ENCODE assay signal across 1 cellular context in the genomic region with DNA sequence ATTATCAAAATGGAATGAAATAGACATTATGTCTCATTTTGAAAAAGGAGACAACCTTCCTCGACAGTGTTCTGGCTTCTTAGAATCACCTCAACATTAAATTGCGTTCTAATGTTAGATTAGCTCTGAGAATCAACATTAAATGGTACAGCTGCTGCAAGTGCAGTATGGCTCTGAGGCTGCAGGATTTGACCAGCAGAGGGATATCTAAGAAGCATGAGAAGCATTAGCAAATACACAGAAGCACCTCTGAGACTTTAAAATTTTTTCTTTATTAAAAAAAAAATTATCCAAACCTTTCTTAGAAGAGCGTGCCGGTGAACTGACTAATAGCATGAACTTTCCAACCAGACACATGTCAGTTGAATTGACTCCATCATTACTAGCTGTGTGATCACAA.
TF ChIP-seq lines count a peak whose summit lies in the region.

No MANE protein-coding gene starts in this region.

TF ChIP-seq in GM23338, 12 proteins besides CTCF, POLR2A, EP300 and RAD21:
- TF ChIP-seq ZNF331 (CRISPR knock-in tag; IDR thresholded peaks at IDR 0.05; ENCODE audit: low read depth) (no peak), CREB1 (CRISPR knock-in tag; IDR thresholded peaks at IDR 0.05; ENCODE audit: low read depth) (no peak), STAT1 (IDR thresholded peaks at IDR 0.05; ENCODE audit: unreplicated experiment) (no peak), JUNB (IDR thresholded peaks at IDR 0.05; ENCODE audit: unreplicated experiment) (no peak), ZNF114 (CRISPR knock-in tag; IDR thresholded peaks at IDR 0.05) (no peak), NANOG (IDR thresholded peaks at IDR 0.05; ENCODE audit: borderline replicate concordance) (no peak), POLR2AphosphoS5 (IDR thresholded peaks at IDR 0.05; ENCODE audit: low read depth) (no peak)
- TF ChIP-seq, protein P1, sequence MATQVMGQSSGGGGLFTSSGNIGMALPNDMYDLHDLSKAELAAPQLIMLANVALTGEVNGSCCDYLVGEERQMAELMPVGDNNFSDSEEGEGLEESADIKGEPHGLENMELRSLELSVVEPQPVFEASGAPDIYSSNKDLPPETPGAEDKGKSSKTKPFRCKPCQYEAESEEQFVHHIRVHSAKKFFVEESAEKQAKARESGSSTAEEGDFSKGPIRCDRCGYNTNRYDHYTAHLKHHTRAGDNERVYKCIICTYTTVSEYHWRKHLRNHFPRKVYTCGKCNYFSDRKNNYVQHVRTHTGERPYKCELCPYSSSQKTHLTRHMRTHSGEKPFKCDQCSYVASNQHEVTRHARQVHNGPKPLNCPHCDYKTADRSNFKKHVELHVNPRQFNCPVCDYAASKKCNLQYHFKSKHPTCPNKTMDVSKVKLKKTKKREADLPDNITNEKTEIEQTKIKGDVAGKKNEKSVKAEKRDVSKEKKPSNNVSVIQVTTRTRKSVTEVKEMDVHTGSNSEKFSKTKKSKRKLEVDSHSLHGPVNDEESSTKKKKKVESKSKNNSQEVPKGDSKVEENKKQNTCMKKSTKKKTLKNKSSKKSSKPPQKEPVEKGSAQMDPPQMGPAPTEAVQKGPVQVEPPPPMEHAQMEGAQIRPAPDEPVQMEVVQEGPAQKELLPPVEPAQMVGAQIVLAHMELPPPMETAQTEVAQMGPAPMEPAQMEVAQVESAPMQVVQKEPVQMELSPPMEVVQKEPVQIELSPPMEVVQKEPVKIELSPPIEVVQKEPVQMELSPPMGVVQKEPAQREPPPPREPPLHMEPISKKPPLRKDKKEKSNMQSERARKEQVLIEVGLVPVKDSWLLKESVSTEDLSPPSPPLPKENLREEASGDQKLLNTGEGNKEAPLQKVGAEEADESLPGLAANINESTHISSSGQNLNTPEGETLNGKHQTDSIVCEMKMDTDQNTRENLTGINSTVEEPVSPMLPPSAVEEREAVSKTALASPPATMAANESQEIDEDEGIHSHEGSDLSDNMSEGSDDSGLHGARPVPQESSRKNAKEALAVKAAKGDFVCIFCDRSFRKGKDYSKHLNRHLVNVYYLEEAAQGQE (IDR thresholded peaks at IDR 0.05; ENCODE audit: unreplicated experiment), result no peak
- TF ChIP-seq, protein P2, sequence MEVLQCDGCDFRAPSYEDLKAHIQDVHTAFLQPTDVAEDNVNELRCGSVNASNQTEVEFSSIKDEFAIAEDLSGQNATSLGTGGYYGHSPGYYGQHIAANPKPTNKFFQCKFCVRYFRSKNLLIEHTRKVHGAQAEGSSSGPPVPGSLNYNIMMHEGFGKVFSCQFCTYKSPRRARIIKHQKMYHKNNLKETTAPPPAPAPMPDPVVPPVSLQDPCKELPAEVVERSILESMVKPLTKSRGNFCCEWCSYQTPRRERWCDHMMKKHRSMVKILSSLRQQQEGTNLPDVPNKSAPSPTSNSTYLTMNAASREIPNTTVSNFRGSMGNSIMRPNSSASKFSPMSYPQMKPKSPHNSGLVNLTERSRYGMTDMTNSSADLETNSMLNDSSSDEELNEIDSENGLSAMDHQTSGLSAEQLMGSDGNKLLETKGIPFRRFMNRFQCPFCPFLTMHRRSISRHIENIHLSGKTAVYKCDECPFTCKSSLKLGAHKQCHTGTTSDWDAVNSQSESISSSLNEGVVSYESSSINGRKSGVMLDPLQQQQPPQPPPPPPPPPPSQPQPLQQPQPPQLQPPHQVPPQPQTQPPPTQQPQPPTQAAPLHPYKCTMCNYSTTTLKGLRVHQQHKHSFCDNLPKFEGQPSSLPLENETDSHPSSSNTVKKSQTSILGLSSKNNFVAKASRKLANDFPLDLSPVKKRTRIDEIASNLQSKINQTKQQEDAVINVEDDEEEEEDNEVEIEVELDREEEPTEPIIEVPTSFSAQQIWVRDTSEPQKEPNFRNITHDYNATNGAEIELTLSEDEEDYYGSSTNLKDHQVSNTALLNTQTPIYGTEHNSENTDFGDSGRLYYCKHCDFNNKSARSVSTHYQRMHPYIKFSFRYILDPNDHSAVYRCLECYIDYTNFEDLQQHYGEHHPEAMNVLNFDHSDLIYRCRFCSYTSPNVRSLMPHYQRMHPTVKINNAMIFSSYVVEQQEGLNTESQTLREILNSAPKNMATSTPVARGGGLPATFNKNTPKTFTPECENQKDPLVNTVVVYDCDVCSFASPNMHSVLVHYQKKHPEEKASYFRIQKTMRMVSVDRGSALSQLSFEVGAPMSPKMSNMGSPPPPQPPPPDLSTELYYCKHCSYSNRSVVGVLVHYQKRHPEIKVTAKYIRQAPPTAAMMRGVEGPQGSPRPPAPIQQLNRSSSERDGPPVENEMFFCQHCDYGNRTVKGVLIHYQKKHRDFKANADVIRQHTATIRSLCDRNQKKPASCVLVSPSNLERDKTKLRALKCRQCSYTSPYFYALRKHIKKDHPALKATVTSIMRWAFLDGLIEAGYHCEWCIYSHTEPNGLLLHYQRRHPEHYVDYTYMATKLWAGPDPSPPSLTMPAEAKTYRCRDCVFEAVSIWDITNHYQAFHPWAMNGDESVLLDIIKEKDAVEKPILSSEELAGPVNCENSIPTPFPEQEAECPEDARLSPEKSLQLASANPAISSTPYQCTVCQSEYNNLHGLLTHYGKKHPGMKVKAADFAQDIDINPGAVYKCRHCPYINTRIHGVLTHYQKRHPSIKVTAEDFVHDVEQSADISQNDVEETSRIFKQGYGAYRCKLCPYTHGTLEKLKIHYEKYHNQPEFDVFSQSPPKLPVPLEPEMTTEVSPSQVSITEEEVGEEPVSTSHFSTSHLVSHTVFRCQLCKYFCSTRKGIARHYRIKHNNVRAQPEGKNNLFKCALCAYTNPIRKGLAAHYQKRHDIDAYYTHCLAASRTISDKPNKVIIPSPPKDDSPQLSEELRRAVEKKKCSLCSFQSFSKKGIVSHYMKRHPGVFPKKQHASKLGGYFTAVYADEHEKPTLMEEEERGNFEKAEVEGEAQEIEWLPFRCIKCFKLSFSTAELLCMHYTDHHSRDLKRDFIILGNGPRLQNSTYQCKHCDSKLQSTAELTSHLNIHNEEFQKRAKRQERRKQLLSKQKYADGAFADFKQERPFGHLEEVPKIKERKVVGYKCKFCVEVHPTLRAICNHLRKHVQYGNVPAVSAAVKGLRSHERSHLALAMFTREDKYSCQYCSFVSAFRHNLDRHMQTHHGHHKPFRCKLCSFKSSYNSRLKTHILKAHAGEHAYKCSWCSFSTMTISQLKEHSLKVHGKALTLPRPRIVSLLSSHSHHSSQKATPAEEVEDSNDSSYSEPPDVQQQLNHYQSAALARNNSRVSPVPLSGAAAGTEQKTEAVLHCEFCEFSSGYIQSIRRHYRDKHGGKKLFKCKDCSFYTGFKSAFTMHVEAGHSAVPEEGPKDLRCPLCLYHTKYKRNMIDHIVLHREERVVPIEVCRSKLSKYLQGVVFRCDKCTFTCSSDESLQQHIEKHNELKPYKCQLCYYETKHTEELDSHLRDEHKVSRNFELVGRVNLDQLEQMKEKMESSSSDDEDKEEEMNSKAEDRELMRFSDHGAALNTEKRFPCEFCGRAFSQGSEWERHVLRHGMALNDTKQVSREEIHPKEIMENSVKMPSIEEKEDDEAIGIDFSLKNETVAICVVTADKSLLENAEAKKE (CRISPR knock-in tag; IDR thresholded peaks at IDR 0.05), result no peak
- TF ChIP-seq, protein P3, sequence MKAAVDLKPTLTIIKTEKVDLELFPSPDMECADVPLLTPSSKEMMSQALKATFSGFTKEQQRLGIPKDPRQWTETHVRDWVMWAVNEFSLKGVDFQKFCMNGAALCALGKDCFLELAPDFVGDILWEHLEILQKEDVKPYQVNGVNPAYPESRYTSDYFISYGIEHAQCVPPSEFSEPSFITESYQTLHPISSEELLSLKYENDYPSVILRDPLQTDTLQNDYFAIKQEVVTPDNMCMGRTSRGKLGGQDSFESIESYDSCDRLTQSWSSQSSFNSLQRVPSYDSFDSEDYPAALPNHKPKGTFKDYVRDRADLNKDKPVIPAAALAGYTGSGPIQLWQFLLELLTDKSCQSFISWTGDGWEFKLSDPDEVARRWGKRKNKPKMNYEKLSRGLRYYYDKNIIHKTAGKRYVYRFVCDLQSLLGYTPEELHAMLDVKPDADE (IDR thresholded peaks at IDR 0.05), result no peak
